In the genomic region with DNA sequence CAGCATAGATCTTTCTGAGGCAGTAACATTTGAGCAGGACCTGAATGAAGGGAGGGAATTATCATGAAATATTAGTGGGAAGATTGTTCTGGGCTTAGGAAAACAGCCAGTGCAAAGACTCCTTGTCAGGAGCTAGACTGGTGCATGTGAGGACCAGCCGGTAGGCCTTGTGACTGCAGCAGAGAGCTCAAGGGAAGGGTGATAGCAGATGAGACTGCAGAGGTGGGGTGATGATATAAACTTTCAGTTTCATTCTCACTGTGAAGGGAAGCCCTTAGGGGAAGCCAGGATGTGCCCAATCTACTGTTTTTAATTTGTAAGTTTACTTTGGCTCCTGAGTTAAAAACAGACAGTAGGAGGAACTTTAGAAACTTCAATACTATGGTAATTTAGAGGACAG, we compare ENCODE assay signal across 1 cellular context.
TF ChIP-seq lines count a peak whose summit lies in the region.

No MANE protein-coding gene starts in this region.

TF ChIP-seq in GM23338, 12 proteins besides CTCF, POLR2A, EP300 and RAD21 (continued from another document):
- TF ChIP-seq, protein P1, sequence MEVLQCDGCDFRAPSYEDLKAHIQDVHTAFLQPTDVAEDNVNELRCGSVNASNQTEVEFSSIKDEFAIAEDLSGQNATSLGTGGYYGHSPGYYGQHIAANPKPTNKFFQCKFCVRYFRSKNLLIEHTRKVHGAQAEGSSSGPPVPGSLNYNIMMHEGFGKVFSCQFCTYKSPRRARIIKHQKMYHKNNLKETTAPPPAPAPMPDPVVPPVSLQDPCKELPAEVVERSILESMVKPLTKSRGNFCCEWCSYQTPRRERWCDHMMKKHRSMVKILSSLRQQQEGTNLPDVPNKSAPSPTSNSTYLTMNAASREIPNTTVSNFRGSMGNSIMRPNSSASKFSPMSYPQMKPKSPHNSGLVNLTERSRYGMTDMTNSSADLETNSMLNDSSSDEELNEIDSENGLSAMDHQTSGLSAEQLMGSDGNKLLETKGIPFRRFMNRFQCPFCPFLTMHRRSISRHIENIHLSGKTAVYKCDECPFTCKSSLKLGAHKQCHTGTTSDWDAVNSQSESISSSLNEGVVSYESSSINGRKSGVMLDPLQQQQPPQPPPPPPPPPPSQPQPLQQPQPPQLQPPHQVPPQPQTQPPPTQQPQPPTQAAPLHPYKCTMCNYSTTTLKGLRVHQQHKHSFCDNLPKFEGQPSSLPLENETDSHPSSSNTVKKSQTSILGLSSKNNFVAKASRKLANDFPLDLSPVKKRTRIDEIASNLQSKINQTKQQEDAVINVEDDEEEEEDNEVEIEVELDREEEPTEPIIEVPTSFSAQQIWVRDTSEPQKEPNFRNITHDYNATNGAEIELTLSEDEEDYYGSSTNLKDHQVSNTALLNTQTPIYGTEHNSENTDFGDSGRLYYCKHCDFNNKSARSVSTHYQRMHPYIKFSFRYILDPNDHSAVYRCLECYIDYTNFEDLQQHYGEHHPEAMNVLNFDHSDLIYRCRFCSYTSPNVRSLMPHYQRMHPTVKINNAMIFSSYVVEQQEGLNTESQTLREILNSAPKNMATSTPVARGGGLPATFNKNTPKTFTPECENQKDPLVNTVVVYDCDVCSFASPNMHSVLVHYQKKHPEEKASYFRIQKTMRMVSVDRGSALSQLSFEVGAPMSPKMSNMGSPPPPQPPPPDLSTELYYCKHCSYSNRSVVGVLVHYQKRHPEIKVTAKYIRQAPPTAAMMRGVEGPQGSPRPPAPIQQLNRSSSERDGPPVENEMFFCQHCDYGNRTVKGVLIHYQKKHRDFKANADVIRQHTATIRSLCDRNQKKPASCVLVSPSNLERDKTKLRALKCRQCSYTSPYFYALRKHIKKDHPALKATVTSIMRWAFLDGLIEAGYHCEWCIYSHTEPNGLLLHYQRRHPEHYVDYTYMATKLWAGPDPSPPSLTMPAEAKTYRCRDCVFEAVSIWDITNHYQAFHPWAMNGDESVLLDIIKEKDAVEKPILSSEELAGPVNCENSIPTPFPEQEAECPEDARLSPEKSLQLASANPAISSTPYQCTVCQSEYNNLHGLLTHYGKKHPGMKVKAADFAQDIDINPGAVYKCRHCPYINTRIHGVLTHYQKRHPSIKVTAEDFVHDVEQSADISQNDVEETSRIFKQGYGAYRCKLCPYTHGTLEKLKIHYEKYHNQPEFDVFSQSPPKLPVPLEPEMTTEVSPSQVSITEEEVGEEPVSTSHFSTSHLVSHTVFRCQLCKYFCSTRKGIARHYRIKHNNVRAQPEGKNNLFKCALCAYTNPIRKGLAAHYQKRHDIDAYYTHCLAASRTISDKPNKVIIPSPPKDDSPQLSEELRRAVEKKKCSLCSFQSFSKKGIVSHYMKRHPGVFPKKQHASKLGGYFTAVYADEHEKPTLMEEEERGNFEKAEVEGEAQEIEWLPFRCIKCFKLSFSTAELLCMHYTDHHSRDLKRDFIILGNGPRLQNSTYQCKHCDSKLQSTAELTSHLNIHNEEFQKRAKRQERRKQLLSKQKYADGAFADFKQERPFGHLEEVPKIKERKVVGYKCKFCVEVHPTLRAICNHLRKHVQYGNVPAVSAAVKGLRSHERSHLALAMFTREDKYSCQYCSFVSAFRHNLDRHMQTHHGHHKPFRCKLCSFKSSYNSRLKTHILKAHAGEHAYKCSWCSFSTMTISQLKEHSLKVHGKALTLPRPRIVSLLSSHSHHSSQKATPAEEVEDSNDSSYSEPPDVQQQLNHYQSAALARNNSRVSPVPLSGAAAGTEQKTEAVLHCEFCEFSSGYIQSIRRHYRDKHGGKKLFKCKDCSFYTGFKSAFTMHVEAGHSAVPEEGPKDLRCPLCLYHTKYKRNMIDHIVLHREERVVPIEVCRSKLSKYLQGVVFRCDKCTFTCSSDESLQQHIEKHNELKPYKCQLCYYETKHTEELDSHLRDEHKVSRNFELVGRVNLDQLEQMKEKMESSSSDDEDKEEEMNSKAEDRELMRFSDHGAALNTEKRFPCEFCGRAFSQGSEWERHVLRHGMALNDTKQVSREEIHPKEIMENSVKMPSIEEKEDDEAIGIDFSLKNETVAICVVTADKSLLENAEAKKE (CRISPR knock-in tag; IDR thresholded peaks at IDR 0.05) = no peak
- TF ChIP-seq JUNB (IDR thresholded peaks at IDR 0.05; ENCODE audit: unreplicated experiment) (no peak), ZNF114 (CRISPR knock-in tag; IDR thresholded peaks at IDR 0.05) (no peak), ZNF331 (CRISPR knock-in tag; IDR thresholded peaks at IDR 0.05; ENCODE audit: low read depth) (no peak), POLR2AphosphoS5 (IDR thresholded peaks at IDR 0.05; ENCODE audit: low read depth) (no peak), CREB1 (CRISPR knock-in tag; IDR thresholded peaks at IDR 0.05; ENCODE audit: low read depth) (no peak)
- TF ChIP-seq, protein P2, sequence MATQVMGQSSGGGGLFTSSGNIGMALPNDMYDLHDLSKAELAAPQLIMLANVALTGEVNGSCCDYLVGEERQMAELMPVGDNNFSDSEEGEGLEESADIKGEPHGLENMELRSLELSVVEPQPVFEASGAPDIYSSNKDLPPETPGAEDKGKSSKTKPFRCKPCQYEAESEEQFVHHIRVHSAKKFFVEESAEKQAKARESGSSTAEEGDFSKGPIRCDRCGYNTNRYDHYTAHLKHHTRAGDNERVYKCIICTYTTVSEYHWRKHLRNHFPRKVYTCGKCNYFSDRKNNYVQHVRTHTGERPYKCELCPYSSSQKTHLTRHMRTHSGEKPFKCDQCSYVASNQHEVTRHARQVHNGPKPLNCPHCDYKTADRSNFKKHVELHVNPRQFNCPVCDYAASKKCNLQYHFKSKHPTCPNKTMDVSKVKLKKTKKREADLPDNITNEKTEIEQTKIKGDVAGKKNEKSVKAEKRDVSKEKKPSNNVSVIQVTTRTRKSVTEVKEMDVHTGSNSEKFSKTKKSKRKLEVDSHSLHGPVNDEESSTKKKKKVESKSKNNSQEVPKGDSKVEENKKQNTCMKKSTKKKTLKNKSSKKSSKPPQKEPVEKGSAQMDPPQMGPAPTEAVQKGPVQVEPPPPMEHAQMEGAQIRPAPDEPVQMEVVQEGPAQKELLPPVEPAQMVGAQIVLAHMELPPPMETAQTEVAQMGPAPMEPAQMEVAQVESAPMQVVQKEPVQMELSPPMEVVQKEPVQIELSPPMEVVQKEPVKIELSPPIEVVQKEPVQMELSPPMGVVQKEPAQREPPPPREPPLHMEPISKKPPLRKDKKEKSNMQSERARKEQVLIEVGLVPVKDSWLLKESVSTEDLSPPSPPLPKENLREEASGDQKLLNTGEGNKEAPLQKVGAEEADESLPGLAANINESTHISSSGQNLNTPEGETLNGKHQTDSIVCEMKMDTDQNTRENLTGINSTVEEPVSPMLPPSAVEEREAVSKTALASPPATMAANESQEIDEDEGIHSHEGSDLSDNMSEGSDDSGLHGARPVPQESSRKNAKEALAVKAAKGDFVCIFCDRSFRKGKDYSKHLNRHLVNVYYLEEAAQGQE (IDR thresholded peaks at IDR 0.05; ENCODE audit: unreplicated experiment) = no peak
- TF ChIP-seq, protein P3, sequence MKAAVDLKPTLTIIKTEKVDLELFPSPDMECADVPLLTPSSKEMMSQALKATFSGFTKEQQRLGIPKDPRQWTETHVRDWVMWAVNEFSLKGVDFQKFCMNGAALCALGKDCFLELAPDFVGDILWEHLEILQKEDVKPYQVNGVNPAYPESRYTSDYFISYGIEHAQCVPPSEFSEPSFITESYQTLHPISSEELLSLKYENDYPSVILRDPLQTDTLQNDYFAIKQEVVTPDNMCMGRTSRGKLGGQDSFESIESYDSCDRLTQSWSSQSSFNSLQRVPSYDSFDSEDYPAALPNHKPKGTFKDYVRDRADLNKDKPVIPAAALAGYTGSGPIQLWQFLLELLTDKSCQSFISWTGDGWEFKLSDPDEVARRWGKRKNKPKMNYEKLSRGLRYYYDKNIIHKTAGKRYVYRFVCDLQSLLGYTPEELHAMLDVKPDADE (IDR thresholded peaks at IDR 0.05) = no peak
